ENCODE assay signal across 23 cellular contexts in the genomic region with DNA sequence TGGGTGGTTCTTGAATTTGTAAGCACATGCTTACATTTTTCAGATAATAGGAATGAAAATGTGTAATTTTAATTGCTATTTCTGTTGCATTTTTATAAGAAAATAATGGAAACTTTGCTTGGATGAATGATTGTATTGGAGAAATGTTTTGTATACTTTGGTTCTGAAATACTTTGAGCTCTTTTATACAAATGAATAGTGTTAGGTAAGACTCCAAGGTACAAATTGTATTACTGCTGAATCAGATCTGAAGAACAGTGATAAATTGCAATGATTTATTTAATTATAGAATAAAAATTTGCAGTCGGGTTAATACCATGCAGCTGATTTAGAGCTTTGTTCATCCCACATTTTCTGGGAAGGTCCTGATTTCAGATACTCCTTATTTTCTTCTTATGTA. TPM values are rescaled to one million over a fixed set of nuclear protein-coding genes. Genes with fewer than 3 reads are reported as not detected.
DNase-seq lines count a peak whose midpoint lies in the region; ATAC-seq, FAIRE-seq and TF ChIP-seq lines count a peak whose summit lies in the region.
"Had no signal": no experiment of that assay in that cellular context is flagged by ENCODE, and none has a peak within 500 bp of the region (broad histone marks: within the 10 kb centered on the region; RNA-seq: fewer than 3 reads in every experiment).

No MANE protein-coding gene starts in this region.

- POLR2A ChIA-PET in OCI-LY7 (lab: Charles Lee): interaction anchor here (0.5 to 1.4 kb wide), 5 partner anchors 10 to 523 kb away, joined by 3 to 7 read pairs (median 3); no protein-coding TSS in a partner anchor

- H3K36me3 ChIP-seq in OCI-LY7 (ENCODE audit: insufficient read depth, low read length): no peaks in the 10 kb centered on the region
- H3K36me3 ChIP-seq in kidney (ENCODE audit: control insufficient read depth in 1 of 2, insufficient read depth in 2 of 2, low read length in 2 of 2): no peaks in the 10 kb centered on the region
- H3K36me3 ChIP-seq: BE2C, BLaER1 had no signal

- DNase-seq in OCI-LY7 (ENCODE audit: low spot score) (no peak), kidney (no peak), substantia nigra (lab: John Stamatoyannopoulos, UW) (no peak), ureter (ENCODE audit: low spot score) (no peak), NCI-H526 treated with DMSO at 0.1 percent for 48 hours (lab: John Stamatoyannopoulos, UW) (no peak)
- DNase-seq: 8988T; ACHN; BE2C; C1 segment of cervical spinal cord; Caco-2; Calu3; CD4-positive, alpha-beta memory T cell; CD4-positive, CD25-positive, alpha-beta regulatory T cell; CD8-positive, alpha-beta memory T cell; DMS79 treated with DMSO at 0.1 percent for 48 hours; GF-D8 had no signal

- CTCF ChIA-PET in OCI-LY7 (lab: Charles Lee; ENCODE audit: unreplicated experiment): no interaction called here

- H3K4me1 ChIP-seq in OCI-LY7 (ENCODE audit: insufficient read depth, low read length, poor library complexity, severe bottlenecking) (no peaks in the 10 kb centered on the region), kidney (ENCODE audit: control insufficient read depth in 1 of 2, insufficient read depth in 1 of 2, low read depth in 1 of 2, low read length in 2 of 2) (no peaks in the 10 kb centered on the region)
- H3K4me1 ChIP-seq: BE2C, BLaER1, Caco-2 had no signal

- H3K27ac ChIP-seq in OCI-LY7 (ENCODE audit: low read depth, low read length, poor library complexity, severe bottlenecking): no peak overlapping the region
- peak overlapping the region; percentile 4; the same call in 1 of the 2 replicates for H3K27ac ChIP-seq in VCaP
- no peak overlapping the region for H3K27ac ChIP-seq in kidney (ENCODE audit: low read depth in 2 of 2, low read length in 2 of 2)
- H3K27ac ChIP-seq in substantia nigra (ENCODE audit: low read depth, low read length, poor library complexity, severe bottlenecking): peak overlapping the region; percentile 6
- H3K27ac ChIP-seq: BLaER1 had no signal

- H3K79me2 ChIP-seq in OCI-LY7 (ENCODE audit: insufficient read depth, low read depth, low read length): peaks cover 56% of the 10 kb centered on the region; the same call in 1 of the 2 replicates

- BruUV-seq in OCI-LY7 (replicated peaks; lab: Mats Ljungman, UMichigan): TSS peak; percentile 8

- no peak overlapping the region for H3K9ac ChIP-seq in kidney (ENCODE audit: low read length in 2 of 2)
- H3K9ac ChIP-seq: BLaER1 had no signal

- H3K4me3 ChIP-seq in OCI-LY7 (ENCODE audit: low read depth, low read length, poor library complexity, severe bottlenecking): no peak overlapping the region
- no peak overlapping the region for H3K4me3 ChIP-seq in kidney (ENCODE audit: low read length in 2 of 2)
- H3K4me3 ChIP-seq: BLaER1 had no signal

- no peak for TF ChIP-seq CTCF in OCI-LY7 (conservative IDR thresholded peaks at IDR 0.05; ENCODE audit: low read length)
- no peak for TF ChIP-seq CTCF in VCaP (conservative IDR thresholded peaks at IDR 0.05)
- TF ChIP-seq CTCF in kidney (IDR thresholded peaks at IDR 0.05; ENCODE audit: borderline replicate concordance, extremely low read depth, insufficient read depth): no peak

- no peak overlapping the region for H2AFZ ChIP-seq in OCI-LY7 (ENCODE audit: low read length)

- H3K9me3 ChIP-seq in OCI-LY7 (ENCODE audit: low read length): 0 out of 2 replicates have a peak, but pooled peaks cover 3% of the 10 kb centered on the region
- no peaks in the 10 kb centered on the region for H3K9me3 ChIP-seq in kidney (ENCODE audit: control insufficient read depth in 1 of 2, low read length in 2 of 2)
- H3K9me3 ChIP-seq: BE2C, Caco-2 had no signal

- 0 out of 2 replicates have a peak, but pooled peaks cover under 1% of the 10 kb centered on the region for H4K20me1 ChIP-seq in OCI-LY7 (ENCODE audit: insufficient read depth, low read length)

- FAIRE-seq in kidney (lab: Jason Lieb, UNC): peak; percentile 3
- FAIRE-seq: A204.1, D721Med, G401.6, GM12891 had no signal

- H3K4me2 ChIP-seq in OCI-LY7 (ENCODE audit: low read length): no peak overlapping the region
- H3K4me2 ChIP-seq: BLaER1 had no signal

- H3K9me2 ChIP-seq in OCI-LY7 (ENCODE audit: insufficient read depth, low read length): no peaks in the 10 kb centered on the region

- intact Hi-C loops in OCI-LY7 (cut with micrococcal nuclease; ENCODE audit: unreplicated experiment): no loop called here
- intact Hi-C loops in kidney (cut with DNase I): no loop called here

- ATAC-seq in HG02763 (IDR thresholded peaks at IDR 0.05; ENCODE audit: unreplicated experiment): no peak

RNA-seq across cellular contexts. Expression of gene UBE2E2, which starts 41.5 kb away (rescaled TPM):
- 41.1 and 63.2 TPM in 2 replicates for total RNA-seq in OCI-LY7 (2014; rRNA removed; shearing (Covaris generic))
- total RNA-seq in OCI-LY7 (2022): 48.8 and 58.0 TPM in 2 replicates
- total RNA-seq in kidney: 40.9 TPM
- 61.7 TPM for polyA plus RNA-seq in kidney (ENCODE audit: insufficient read depth, low read depth, low replicate concordance)
- 28.3 TPM for total RNA-seq in ureter

Comparison
In these comparisons a context has a peak if more than half of its experiments do, and no peak if none do; other contexts are left out.
1. H3K27ac ChIP-seq: peak in VCaP (single experiment) and substantia nigra (single experiment); none in OCI-LY7 (single experiment) and kidney (0 of 2).